In genomic region chr7:92135490-92135889, GRCh38 we compare ENCODE assay signal across 10 cellular contexts. TPM values are rescaled to one million over a fixed set of nuclear protein-coding genes. Genes with fewer than 3 reads are reported as not detected.
DNase-seq lines count a peak whose midpoint lies in the region; ATAC-seq and TF ChIP-seq lines count a peak whose summit lies in the region.
"Had no signal": no experiment of that assay in that cellular context is flagged by ENCODE, and none has a peak within 500 bp of the region (broad histone marks: within the 10 kb centered on the region; RNA-seq: fewer than 3 reads in every experiment).

No MANE protein-coding gene starts in this region.

- H3K9me3 ChIP-seq in breast epithelium (no peaks in the 10 kb centered on the region), mucosa of stomach (ENCODE audit: control insufficient read depth, low read length) (no peaks in the 10 kb centered on the region)
- H3K9me3 ChIP-seq: mucosa of descending colon had no signal

- H3K27ac ChIP-seq in ACC112 (ENCODE audit: low read depth, low read length), result no peak overlapping the region
- peak overlapping the region; percentile 87; the same call in 1 of the 2 replicates for H3K27ac ChIP-seq in KMS-11
- peak overlapping the region; percentile 97 to 98 for H3K27ac ChIP-seq in breast epithelium

- DNase-seq in breast epithelium (ENCODE audit: low spot score in 2 of 2) (no peak), ecto neural progenitor cell (ENCODE audit: low spot score) (no peak), SW480 (ENCODE audit: low spot score) (no peak), NCI-H748 (lab: John Stamatoyannopoulos, UW; ENCODE audit: unreplicated experiment) (no peak)
- DNase-seq: SHP77 treated with DMSO at 0.1 percent for 48 hours had no signal

- H2AFZ ChIP-seq in ACC112 (ENCODE audit: low read length, unreplicated experiment) (peak overlapping the region; percentile 89), KMS-11 (ENCODE audit: low read depth) (peak overlapping the region; percentile 77)

- no peak for TF ChIP-seq POLR2A in breast epithelium (IDR thresholded peaks at IDR 0.05)

- peaks cover 5% of the 10 kb centered on the region for H3K4me1 ChIP-seq in ACC112 (ENCODE audit: control insufficient read depth, insufficient read depth, low read length, unreplicated experiment)
- H3K4me1 ChIP-seq in KMS-11 (ENCODE audit: low read depth, poor library complexity, severe bottlenecking), result peaks cover 24% of the 10 kb centered on the region
- H3K4me1 ChIP-seq in breast epithelium, result no peaks in the 10 kb centered on the region
- H3K4me1 ChIP-seq in mucosa of stomach (ENCODE audit: control insufficient read depth, insufficient read depth, low read length), result peaks cover 4% of the 10 kb centered on the region

- H3K9ac ChIP-seq in KMS-11 (peak overlapping the region; percentile 93; the same call in 1 of the 2 replicates), mucosa of stomach (ENCODE audit: low read length) (peak overlapping the region; percentile 94)

- TF ChIP-seq CTCF in KMS-11 (conservative IDR thresholded peaks at IDR 0.05; ENCODE audit: low read depth, low read length) (no peak), breast epithelium (IDR thresholded peaks at IDR 0.05) (no peak)

- H3K27me3 ChIP-seq in ACC112 (ENCODE audit: insufficient read depth, low read length) (no peaks in the 10 kb centered on the region), KMS-11 (ENCODE audit: insufficient read depth, low read depth) (no peaks in the 10 kb centered on the region), breast epithelium (no peaks in the 10 kb centered on the region), mucosa of stomach (ENCODE audit: control insufficient read depth, insufficient read depth, low read length) (no peaks in the 10 kb centered on the region)

- no peak for ATAC-seq in GM19351 (IDR thresholded peaks at IDR 0.05; ENCODE audit: unreplicated experiment)

- peak overlapping the region; percentile 46 for H3K4me2 ChIP-seq in KMS-11

- H3K4me3 ChIP-seq in ACC112 (ENCODE audit: low read depth, low read length), result peak overlapping the region; percentile 89
- H3K4me3 ChIP-seq in KMS-11 (IDR thresholded peaks at IDR 0.05; ENCODE audit: insufficient read depth, low read depth, low read length), result no peak overlapping the region
- peak overlapping the region in 2 of 3 donors; percentile 84 to 95 for H3K4me3 ChIP-seq in breast epithelium
- no peak overlapping the region for H3K4me3 ChIP-seq in mucosa of stomach (ENCODE audit: low read length)

- intact Hi-C loops in breast epithelium (cut with DNase I; ENCODE audit: low total_unique reads), result loop anchor here (10.0 kb wide), 1 partner anchor 191 kb away; the partner anchor contains the start of gene AKAP9

- peaks cover 5% of the 10 kb centered on the region; the same call in 1 of the 2 replicates for H4K20me1 ChIP-seq in KMS-11 (ENCODE audit: insufficient read depth)

- H3K79me2 ChIP-seq in ACC112 (ENCODE audit: control insufficient read depth, insufficient read depth, low read length, unreplicated experiment) (peaks cover 34% of the 10 kb centered on the region), KMS-11 (ENCODE audit: insufficient read depth, low read depth) (peaks cover 34% of the 10 kb centered on the region)

- H3K36me3 ChIP-seq in ACC112 (ENCODE audit: insufficient read depth, low read length) (no peaks in the 10 kb centered on the region), KMS-11 (ENCODE audit: insufficient read depth) (peaks cover 3% of the 10 kb centered on the region; the same call in 1 of the 2 replicates), breast epithelium (no peaks in the 10 kb centered on the region), mucosa of stomach (ENCODE audit: control insufficient read depth, insufficient read depth, low read length) (no peaks in the 10 kb centered on the region)

RNA-seq across cellular contexts. Expression of gene CYP51A1, which starts 1.2 kb away (rescaled TPM):
- total RNA-seq in breast epithelium, result 10 to 100 TPM; 28.3 to 39.1 (median 32.4) TPM

RNA-seq across cellular contexts. Expression of gene LRRD1, which starts 43.5 kb away (rescaled TPM):
- total RNA-seq in breast epithelium, result under 1 TPM in 2 of 3 donors, not detected in 1; 0.16 to 0.33 TPM

Comparison
In these comparisons a context has a peak if more than half of its experiments do, and no peak if none do; other contexts are left out.
1. H3K4me3 ChIP-seq: peak in ACC112 (single experiment) and breast epithelium (2 of 3); none in KMS-11 (single experiment) and mucosa of stomach (single experiment).